Comparison of ENCODE assay signal across 1 cellular context in genomic region chr11:68756171-68756766, GRCh38.
TF ChIP-seq lines count a peak whose summit lies in the region.

No MANE protein-coding gene starts in this region.

TF ChIP-seq in endothelial cell of umbilical vein, 7 proteins besides CTCF, POLR2A, EP300 and RAD21:
- TF ChIP-seq EZH2 (IDR thresholded peaks at IDR 0.05; ENCODE audit: borderline replicate concordance, low read depth, low read length, severe bottlenecking) (no peak), JUN (IDR thresholded peaks at IDR 0.05; ENCODE audit: borderline replicate concordance, insufficient read depth, insufficient read length, low read depth) (no peak), MYC (IDR thresholded peaks at IDR 0.05; ENCODE audit: low read depth, low read length) (no peak), GATA2 (IDR thresholded peaks at IDR 0.05; ENCODE audit: insufficient read depth, insufficient read length, low read depth, low read length) (no peak), POLR2AphosphoS5 (IDR thresholded peaks at IDR 0.05; ENCODE audit: insufficient read depth, low read depth, low read length) (no peak)
- TF ChIP-seq, protein P1, sequence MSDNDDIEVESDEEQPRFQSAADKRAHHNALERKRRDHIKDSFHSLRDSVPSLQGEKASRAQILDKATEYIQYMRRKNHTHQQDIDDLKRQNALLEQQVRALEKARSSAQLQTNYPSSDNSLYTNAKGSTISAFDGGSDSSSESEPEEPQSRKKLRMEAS (IDR thresholded peaks at IDR 0.05; ENCODE audit: insufficient read depth, insufficient read length), result no peak
